In the genomic region with DNA sequence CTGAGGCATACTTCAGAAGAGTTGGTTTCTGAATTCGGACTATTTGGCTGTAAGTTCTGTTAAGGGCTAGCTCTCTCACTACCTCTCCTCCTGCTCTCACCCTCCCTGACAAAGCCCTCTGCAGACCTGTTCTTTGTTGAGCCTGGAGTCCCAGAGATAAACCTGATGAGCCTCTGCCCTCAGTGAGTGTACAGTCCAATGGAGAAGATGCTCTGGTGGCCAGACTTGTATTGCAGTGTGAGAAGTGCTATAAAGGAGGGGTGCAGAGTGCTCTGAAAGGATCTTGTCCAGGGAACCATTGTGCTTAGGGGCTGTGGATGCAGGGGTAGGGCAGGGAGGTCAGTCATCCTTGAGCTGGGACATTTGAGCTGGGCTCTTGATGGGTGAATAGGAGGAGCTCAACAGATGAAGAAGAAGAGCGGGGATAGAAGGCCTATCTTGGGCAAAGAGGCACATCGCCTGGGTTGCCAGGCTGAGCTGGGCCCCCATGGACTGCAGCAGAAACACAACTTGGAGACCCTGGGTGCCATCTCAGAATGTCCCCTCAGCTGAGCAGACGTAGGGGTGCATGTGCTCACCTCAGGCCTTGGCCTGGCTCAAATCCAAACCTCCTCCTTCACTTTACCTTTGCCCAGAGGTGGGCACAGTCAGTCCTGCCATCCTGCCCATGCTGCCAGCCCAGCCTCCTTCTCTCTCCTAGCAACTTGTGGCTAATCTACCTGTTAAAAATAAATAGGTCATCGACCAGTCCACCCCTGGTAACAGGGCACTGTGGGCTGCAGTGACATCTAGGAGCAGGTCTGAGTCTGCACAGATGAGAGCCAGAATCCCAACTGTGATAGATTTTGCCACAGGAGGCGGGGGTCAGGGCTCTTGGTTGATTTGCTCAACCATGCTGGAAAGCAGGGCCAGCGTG, we compare ENCODE assay signal across 1 cellular context.
TF ChIP-seq lines count a peak whose summit lies in the region.

No MANE protein-coding gene starts in this region.

TF ChIP-seq in A549, 52 proteins besides CTCF, POLR2A, EP300 and RAD21:
- TF ChIP-seq, protein P1, sequence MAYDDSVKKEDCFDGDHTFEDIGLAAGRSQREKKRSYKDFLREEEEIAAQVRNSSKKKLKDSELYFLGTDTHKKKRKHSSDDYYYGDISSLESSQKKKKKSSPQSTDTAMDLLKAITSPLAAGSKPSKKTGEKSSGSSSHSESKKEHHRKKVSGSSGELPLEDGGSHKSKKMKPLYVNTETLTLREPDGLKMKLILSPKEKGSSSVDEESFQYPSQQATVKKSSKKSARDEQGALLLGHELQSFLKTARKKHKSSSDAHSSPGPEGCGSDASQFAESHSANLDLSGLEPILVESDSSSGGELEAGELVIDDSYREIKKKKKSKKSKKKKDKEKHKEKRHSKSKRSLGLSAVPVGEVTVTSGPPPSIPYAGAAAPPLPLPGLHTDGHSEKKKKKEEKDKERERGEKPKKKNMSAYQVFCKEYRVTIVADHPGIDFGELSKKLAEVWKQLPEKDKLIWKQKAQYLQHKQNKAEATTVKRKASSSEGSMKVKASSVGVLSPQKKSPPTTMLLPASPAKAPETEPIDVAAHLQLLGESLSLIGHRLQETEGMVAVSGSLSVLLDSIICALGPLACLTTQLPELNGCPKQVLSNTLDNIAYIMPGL (CRISPR knock-in tag; IDR thresholded peaks at IDR 0.05; ENCODE audit: borderline replicate concordance): no peak
- no peak for TF ChIP-seq MAZ (IDR thresholded peaks at IDR 0.05; ENCODE audit: borderline replicate concordance, low read depth, low read length)
- TF ChIP-seq, protein P2, sequence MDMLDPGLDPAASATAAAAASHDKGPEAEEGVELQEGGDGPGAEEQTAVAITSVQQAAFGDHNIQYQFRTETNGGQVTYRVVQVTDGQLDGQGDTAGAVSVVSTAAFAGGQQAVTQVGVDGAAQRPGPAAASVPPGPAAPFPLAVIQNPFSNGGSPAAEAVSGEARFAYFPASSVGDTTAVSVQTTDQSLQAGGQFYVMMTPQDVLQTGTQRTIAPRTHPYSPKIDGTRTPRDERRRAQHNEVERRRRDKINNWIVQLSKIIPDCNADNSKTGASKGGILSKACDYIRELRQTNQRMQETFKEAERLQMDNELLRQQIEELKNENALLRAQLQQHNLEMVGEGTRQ (IDR thresholded peaks at IDR 0.05): no peak
- TF ChIP-seq RCOR1 (IDR thresholded peaks at IDR 0.05; ENCODE audit: low read depth, low read length): no peak
- no peak for TF ChIP-seq RARB (CRISPR knock-in tag; IDR thresholded peaks at IDR 0.05)
- TF ChIP-seq PHF8 (IDR thresholded peaks at IDR 0.05; ENCODE audit: borderline replicate concordance, low read depth): no peak
- TF ChIP-seq SMC3 (IDR thresholded peaks at IDR 0.05): no peak
- no peak for TF ChIP-seq NR3C1 (IDR thresholded peaks at IDR 0.05)
- TF ChIP-seq, protein P3, sequence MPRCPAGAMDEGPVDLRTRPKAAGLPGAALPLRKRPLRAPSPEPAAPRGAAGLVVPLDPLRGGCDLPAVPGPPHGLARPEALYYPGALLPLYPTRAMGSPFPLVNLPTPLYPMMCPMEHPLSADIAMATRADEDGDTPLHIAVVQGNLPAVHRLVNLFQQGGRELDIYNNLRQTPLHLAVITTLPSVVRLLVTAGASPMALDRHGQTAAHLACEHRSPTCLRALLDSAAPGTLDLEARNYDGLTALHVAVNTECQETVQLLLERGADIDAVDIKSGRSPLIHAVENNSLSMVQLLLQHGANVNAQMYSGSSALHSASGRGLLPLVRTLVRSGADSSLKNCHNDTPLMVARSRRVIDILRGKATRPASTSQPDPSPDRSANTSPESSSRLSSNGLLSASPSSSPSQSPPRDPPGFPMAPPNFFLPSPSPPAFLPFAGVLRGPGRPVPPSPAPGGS (IDR thresholded peaks at IDR 0.05): no peak
TF ChIP-seq in A549: peak in this region for 0.
